Comparison of ENCODE assay signal across 31 cellular contexts in the genomic region with DNA sequence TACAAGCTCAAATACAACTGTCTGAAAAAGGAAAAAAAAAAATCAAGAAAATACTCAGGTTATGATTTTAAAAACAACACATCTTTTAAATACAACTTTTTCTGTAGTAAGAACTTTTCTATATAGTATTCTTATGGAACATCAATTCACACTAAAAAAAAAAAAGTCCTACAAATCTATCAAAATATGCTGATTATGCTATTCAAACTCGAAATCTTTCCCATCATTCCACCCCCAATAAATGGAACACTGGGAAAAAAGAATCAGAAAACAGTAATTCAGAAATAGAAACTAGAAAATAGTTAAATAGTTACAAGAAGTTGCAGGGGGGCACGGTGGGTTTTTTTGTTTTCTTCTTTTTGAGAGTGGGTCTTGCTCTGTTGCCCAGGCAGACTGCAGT.
"Had no signal": no experiment of that assay in that cellular context is flagged by ENCODE, and none has a peak within 500 bp of the region (broad histone marks: within the 10 kb centered on the region; RNA-seq: fewer than 3 reads in every experiment).

No MANE protein-coding gene starts in this region.

- DNase-seq: activated CD4-positive, alpha-beta T cell treated with anti-CD3 and anti-CD28 coated beads, Interleukin-2, amount 10 ng/mL, durations not matched to agents 24 days and 14 days; activated CD4-positive, alpha-beta T cell treated with anti-CD3 and anti-CD28 coated beads, Interleukin-2, amount 50 U/mL, for 4 hours; activated CD8-positive, alpha-beta T cell treated with anti-CD3 and anti-CD28 coated beads for 36 hours; activated gamma-delta T cell treated with Interleukin-2 at 50 U/mL for 16 hours; activated naive CD4-positive, alpha-beta T cell treated with anti-CD3 and anti-CD28 coated beads, Interleukin-2, amount 10 ng/mL, durations not matched to agents 7 days and 5 days; activated naive CD8-positive, alpha-beta T cell treated with anti-CD3 and anti-CD28 coated beads for 36 hours; activated T-cell treated with anti-CD3 and anti-CD28 coated beads, Interleukin-2, amount 50 U/mL, for 1 hour; amniotic stem cell; aorta; MM.1S; MV-4-11; NCI-H1092; NCI-H1436 treated with DMSO at 0.1 percent for 48 hours; NCI-H1694 treated with DMSO at 0.1 percent for 48 hours; NCI-H2029; NCI-H345; NCI-H526; NCI-H748 treated with DMSO at 0.1 percent for 48 hours; NK-92 treated with Interleukin-12 subunit alpha and Interleukin-12 subunit beta, amount 100 ng/mL, for 24 hours; PC-3; Peyer's patch; RPMI8226; SHP77 treated with DMSO at 0.1 percent for 48 hours; SK-N-SH had no signal

- ATAC-seq: activated CD8-positive, alpha-beta T cell treated with anti-CD3 and anti-CD28 coated beads for 36 hours; PC-3 had no signal

- H3K9me3 Mint-ChIP-seq: activated CD4-positive, alpha-beta T cell treated with anti-CD3 and anti-CD28 coated beads, Interleukin-2, amount 10 ng/mL, durations not matched to agents 24 days and 14 days; activated CD8-positive, alpha-beta T cell treated with anti-CD3 and anti-CD28 coated beads for 36 hours; activated naive CD4-positive, alpha-beta T cell treated with anti-CD3 and anti-CD28 coated beads, Interleukin-2, amount 10 ng/mL, durations not matched to agents 7 days and 5 days; activated naive CD8-positive, alpha-beta T cell treated with anti-CD3 and anti-CD28 coated beads for 36 hours; activated T-helper 1 cell treated with anti-CD3 and anti-CD28 coated beads, Interleukin-12 subunit alpha, Interleukin-12 subunit beta, Interleukin-2, Interleukin-4 antibody, amounts not matched to agents 30 ng/mL and 10 ng/mL and 1 ng/mL, durations not matched to agents 14 hours and 24 hours and 36 hours; central memory CD8-positive, alpha-beta T cell; T-helper 1 cell treated with Interleukin-12 subunit alpha and Interleukin-12 subunit beta and Interleukin-4 antibody, amounts not matched to agents 30 μg/mL and 1 μg/mL, for 36 hours; T-helper 2 cell treated with Interferon-gamma antibody and Interleukin-4, amounts not matched to agents 5 μg/mL and 100 μg/mL, for 36 hours had no signal

- H3K4me3 Mint-ChIP-seq: activated CD4-positive, alpha-beta T cell treated with anti-CD3 and anti-CD28 coated beads, Interleukin-2, amount 10 ng/mL, durations not matched to agents 24 days and 14 days; activated CD8-positive, alpha-beta T cell treated with anti-CD3 and anti-CD28 coated beads for 36 hours; activated naive CD4-positive, alpha-beta T cell treated with anti-CD3 and anti-CD28 coated beads, Interleukin-2, amount 10 ng/mL, durations not matched to agents 7 days and 5 days; activated naive CD8-positive, alpha-beta T cell treated with anti-CD3 and anti-CD28 coated beads for 36 hours; activated T-helper 1 cell treated with anti-CD3 and anti-CD28 coated beads, Interleukin-12 subunit alpha, Interleukin-12 subunit beta, Interleukin-2, Interleukin-4 antibody, amounts not matched to agents 30 ng/mL and 10 ng/mL and 1 ng/mL, durations not matched to agents 14 hours and 24 hours and 36 hours; central memory CD8-positive, alpha-beta T cell; T-helper 1 cell treated with Interleukin-12 subunit alpha and Interleukin-12 subunit beta and Interleukin-4 antibody, amounts not matched to agents 30 μg/mL and 1 μg/mL, for 36 hours; T-helper 2 cell treated with Interferon-gamma antibody and Interleukin-4, amounts not matched to agents 5 μg/mL and 100 μg/mL, for 36 hours had no signal

- H3K4me2 ChIP-seq: KMS-11, SK-N-SH had no signal

- H3K4me1 ChIP-seq: Peyer's patch, SJSA1 had no signal

- H3K9ac ChIP-seq: KMS-11, SK-N-SH had no signal

- H3K27me3 Mint-ChIP-seq: activated CD4-positive, alpha-beta T cell treated with anti-CD3 and anti-CD28 coated beads, Interleukin-2, amount 10 ng/mL, durations not matched to agents 24 days and 14 days; activated CD8-positive, alpha-beta T cell treated with anti-CD3 and anti-CD28 coated beads for 36 hours; activated naive CD4-positive, alpha-beta T cell treated with anti-CD3 and anti-CD28 coated beads, Interleukin-2, amount 10 ng/mL, durations not matched to agents 7 days and 5 days; activated naive CD8-positive, alpha-beta T cell treated with anti-CD3 and anti-CD28 coated beads for 36 hours; central memory CD8-positive, alpha-beta T cell had no signal

- H3K4me3 ChIP-seq: cardiac muscle cell, Peyer's patch, SJSA1 had no signal

- H3K27ac ChIP-seq: cardiac muscle cell, KMS-11, Peyer's patch, SJSA1 had no signal

- H3K27me3 ChIP-seq: cardiac muscle cell, Peyer's patch, SJSA1 had no signal

- H3K27ac Mint-ChIP-seq: activated CD4-positive, alpha-beta T cell treated with anti-CD3 and anti-CD28 coated beads, Interleukin-2, amount 10 ng/mL, durations not matched to agents 24 days and 14 days; activated CD8-positive, alpha-beta T cell treated with anti-CD3 and anti-CD28 coated beads for 36 hours; activated naive CD4-positive, alpha-beta T cell treated with anti-CD3 and anti-CD28 coated beads, Interleukin-2, amount 10 ng/mL, durations not matched to agents 7 days and 5 days; activated naive CD8-positive, alpha-beta T cell treated with anti-CD3 and anti-CD28 coated beads for 36 hours; activated T-helper 1 cell treated with anti-CD3 and anti-CD28 coated beads, Interleukin-12 subunit alpha, Interleukin-12 subunit beta, Interleukin-2, Interleukin-4 antibody, amounts not matched to agents 30 ng/mL and 10 ng/mL and 1 ng/mL, durations not matched to agents 14 hours and 24 hours and 36 hours; T-helper 1 cell treated with Interleukin-12 subunit alpha and Interleukin-12 subunit beta and Interleukin-4 antibody, amounts not matched to agents 30 μg/mL and 1 μg/mL, for 36 hours; T-helper 2 cell treated with Interferon-gamma antibody and Interleukin-4, amounts not matched to agents 5 μg/mL and 100 μg/mL, for 36 hours had no signal

- H3K9me3 ChIP-seq: Peyer's patch, SJSA1, SK-N-SH had no signal

- H3K4me1 Mint-ChIP-seq: activated naive CD4-positive, alpha-beta T cell treated with anti-CD3 and anti-CD28 coated beads, Interleukin-2, amount 10 ng/mL, durations not matched to agents 7 days and 5 days had no signal
